ENCODE assay signal across 8 cellular contexts in genomic region chr3:133578548-133579191, GRCh38.
DNase-seq lines count a peak whose midpoint lies in the region; ATAC-seq and TF ChIP-seq lines count a peak whose summit lies in the region.

No MANE protein-coding gene starts in this region.

- H3K36me3 Mint-ChIP-seq in activated T-cell treated with anti-CD3 and anti-CD28 coated beads, Interleukin-2, amount 50 U/mL, for 24 hours (ENCODE audit: low read depth), result peaks cover 90% of the 10 kb centered on the region

- H3K9me3 ChIP-seq in RWPE2 (ENCODE audit: severe bottlenecking) (peaks cover 2% of the 10 kb centered on the region), subcutaneous abdominal adipose tissue (ENCODE audit: control insufficient read depth in 5 of 5, low read length in 5 of 5) (no peaks in the 10 kb centered on the region)

- H3K27ac ChIP-seq in RWPE2 (ENCODE audit: poor library complexity, severe bottlenecking), result peak overlapping the region; percentile 7
- peak overlapping the region; percentile 57 for H3K27ac ChIP-seq in subcutaneous abdominal adipose tissue (ENCODE audit: low read depth, low read length)

- peak overlapping the region in 2 of 5 donors; percentile 30 to 51 for H3K9ac ChIP-seq in subcutaneous abdominal adipose tissue (ENCODE audit: low read length in 5 of 5)

- H3K27me3 ChIP-seq in RWPE2 (ENCODE audit: insufficient read depth, poor library complexity, severe bottlenecking) (no peaks in the 10 kb centered on the region), subcutaneous abdominal adipose tissue (ENCODE audit: control insufficient read depth in 5 of 5, insufficient read depth in 4 of 5, low read length in 5 of 5) (no peaks in the 10 kb centered on the region)

- TF ChIP-seq CTCF in RWPE2 (IDR thresholded peaks at IDR 0.05; ENCODE audit: poor library complexity, severe bottlenecking) (peak; percentile 78), fibroblast of mammary gland (conservative IDR thresholded peaks at IDR 0.05; ENCODE audit: control insufficient read depth, insufficient read depth, low read depth, low read length) (peak; percentile 66)

- peak overlapping the region; percentile 89 for H3K27ac Mint-ChIP-seq in activated T-cell treated with anti-CD3 and anti-CD28 coated beads, Interleukin-2, amount 50 U/mL, for 24 hours

- no peak for DNase-seq in activated T-cell treated with anti-CD3 and anti-CD28 coated beads, Interleukin-2, amount 50 U/mL, for 24 hours
- DNase-seq in activated T-cell treated with anti-CD3 and anti-CD28 coated beads for 4 hours (no peak), RWPE2 (ENCODE audit: low spot score) (no peak), fibroblast of mammary gland (ENCODE audit: low read depth) (peak; percentile 63), NCI-H774 (lab: John Stamatoyannopoulos, UW) (no peak)

- H3K4me1 ChIP-seq in RWPE2 (ENCODE audit: insufficient read depth, poor library complexity, severe bottlenecking) (peaks cover 23% of the 10 kb centered on the region), subcutaneous abdominal adipose tissue (ENCODE audit: control insufficient read depth in 5 of 5, insufficient read depth in 5 of 5, low read length in 5 of 5) (peaks cover 5 to 53% (median 42%) of the 10 kb centered on the region in 5 donors)

- peak overlapping the region; percentile 91 for H3K4me3 Mint-ChIP-seq in activated T-cell treated with anti-CD3 and anti-CD28 coated beads, Interleukin-2, amount 50 U/mL, for 24 hours

- H3K27me3 Mint-ChIP-seq in activated T-cell treated with anti-CD3 and anti-CD28 coated beads, Interleukin-2, amount 50 U/mL, for 24 hours, result no peaks in the 10 kb centered on the region

- ATAC-seq in RWPE2 (ENCODE audit: low read depth) (peak; percentile 63), HG02798 (IDR thresholded peaks at IDR 0.05; ENCODE audit: poor library complexity, unreplicated experiment) (no peak), HG03045 (IDR thresholded peaks at IDR 0.05; ENCODE audit: unreplicated experiment) (no peak)

- no peaks in the 10 kb centered on the region for H3K9me3 Mint-ChIP-seq in activated T-cell treated with anti-CD3 and anti-CD28 coated beads, Interleukin-2, amount 50 U/mL, for 24 hours

- H3K4me1 Mint-ChIP-seq in activated T-cell treated with anti-CD3 and anti-CD28 coated beads, Interleukin-2, amount 50 U/mL, for 24 hours (ENCODE audit: low read depth), result peaks cover 68% of the 10 kb centered on the region

- H3K36me3 ChIP-seq in RWPE2 (ENCODE audit: low read depth) (peaks cover 93% of the 10 kb centered on the region), subcutaneous abdominal adipose tissue (ENCODE audit: control insufficient read depth in 5 of 5, insufficient read depth in 5 of 5, low read length in 5 of 5) (peaks cover 36 to 62% (median 43%) of the 10 kb centered on the region in 5 donors)

- H3K4me3 ChIP-seq in RWPE2 (ENCODE audit: severe bottlenecking) (no peak overlapping the region), fibroblast of mammary gland (ENCODE audit: control insufficient read depth, low read depth, low read length) (no peak overlapping the region), subcutaneous abdominal adipose tissue (ENCODE audit: low read depth in 1 of 5, low read length in 5 of 5) (peak overlapping the region in 2 of 5 donors; percentile 10 to 17)
